11 cellular contexts compared by ENCODE assay signal in the genomic region with DNA sequence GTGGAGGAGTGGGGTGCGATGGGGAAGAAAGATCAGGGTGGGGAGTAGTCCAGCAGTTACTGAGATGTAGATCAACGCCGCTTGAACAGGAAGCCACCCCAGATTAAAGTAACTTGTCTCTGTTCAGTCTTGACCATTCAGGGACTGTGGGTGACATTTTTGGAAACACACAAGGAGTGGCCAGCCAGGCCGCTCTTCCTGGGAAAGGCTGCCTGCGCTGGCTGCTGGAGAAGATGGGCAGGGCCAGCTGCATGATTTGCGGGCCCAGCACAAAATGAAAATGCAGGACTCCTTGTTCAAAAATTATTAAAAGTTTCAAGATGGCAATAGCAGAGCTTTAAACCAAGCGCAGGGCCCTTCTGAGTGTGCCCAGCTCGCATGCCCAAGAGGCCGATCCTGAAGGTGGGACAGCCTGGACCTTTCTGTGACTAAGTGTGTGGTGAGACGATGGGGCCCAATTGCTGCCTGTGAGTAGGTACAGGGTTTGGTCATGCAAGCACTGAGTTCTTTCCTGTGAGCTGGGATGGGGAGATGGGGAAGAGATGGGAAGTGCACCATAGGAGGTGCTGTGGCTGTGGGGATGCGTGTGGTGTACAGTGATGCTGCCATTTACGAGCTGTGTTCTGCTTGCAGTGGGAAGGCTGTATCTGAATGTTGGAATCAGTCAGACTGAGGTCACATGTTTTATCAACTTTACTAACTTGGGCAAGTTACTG. TPM values are rescaled to one million over a fixed set of nuclear protein-coding genes. Genes with fewer than 3 reads are reported as not detected.
DNase-seq lines count a peak whose midpoint lies in the region; ATAC-seq, FAIRE-seq and TF ChIP-seq lines count a peak whose summit lies in the region.
"Had no signal": no experiment of that assay in that cellular context is flagged by ENCODE, and none has a peak within 500 bp of the region (broad histone marks: within the 10 kb centered on the region; RNA-seq: fewer than 3 reads in every experiment).

No MANE protein-coding gene starts in this region.

- no peak overlapping the region for H3K9ac ChIP-seq in neural cell (ENCODE audit: low read length)

- no peak overlapping the region for H3K4me3 Mint-ChIP-seq in naive thymus-derived CD4-positive, alpha-beta T cell
- H3K4me3 Mint-ChIP-seq: HFFc6 had no signal

- H4K20me1 ChIP-seq in neural cell (ENCODE audit: insufficient read depth): no peaks in the 10 kb centered on the region

- peak; percentile 31 for FAIRE-seq in HTR-8/SVneo (lab: Jason Lieb, UNC)

- H3K4me3 ChIP-seq in BJ (ENCODE audit: low read depth, low read length) (no peak overlapping the region), esophagus muscularis mucosa (no peak overlapping the region), neural cell (ENCODE audit: low read length) (no peak overlapping the region)
- H3K4me3 ChIP-seq in naive thymus-derived CD4-positive, alpha-beta T cell (ENCODE audit: low read length): no peak overlapping the region

- H2AFZ ChIP-seq in neural cell (ENCODE audit: low read depth, low read length): no peak overlapping the region

- TF ChIP-seq CTCF in BJ (IDR thresholded peaks at IDR 0.05; ENCODE audit: insufficient read depth, low read depth, low read length) (peak; percentile 46; the same call in 1 of the 2 replicates), esophagus muscularis mucosa (IDR thresholded peaks at IDR 0.05) (peak in 1 of 3 experiments; percentile 15), neural cell (IDR thresholded peaks at IDR 0.05; ENCODE audit: poor library complexity, severe bottlenecking) (peak; percentile 28)

- POLR2A ChIA-PET in BJ (lab: Charles Lee): interaction anchor here (0.6 kb wide), 1 partner anchor 400 kb away, joined by 3 read pairs; no protein-coding TSS in a partner anchor
- POLR2A ChIA-PET in naive thymus-derived CD4-positive, alpha-beta T cell (lab: Charles Lee): no interaction called here

- H3K4me1 ChIP-seq in esophagus muscularis mucosa: peaks cover 47 to 95% (median 95%) of the 10 kb centered on the region in 4 donors
- no peaks in the 10 kb centered on the region for H3K4me1 ChIP-seq in naive thymus-derived CD4-positive, alpha-beta T cell (ENCODE audit: control insufficient read depth in 2 of 2, insufficient read depth in 2 of 2, low read length in 2 of 2)

- H3K9me3 ChIP-seq in esophagus muscularis mucosa: no peaks in the 10 kb centered on the region
- H3K9me3 ChIP-seq in neural cell (ENCODE audit: low read length): no peaks in the 10 kb centered on the region
- H3K9me3 ChIP-seq in naive thymus-derived CD4-positive, alpha-beta T cell (ENCODE audit: control insufficient read depth in 2 of 3, low read length in 3 of 3): no peaks in the 10 kb centered on the region

- peaks cover 0 to 5% (median 0%) of the 10 kb centered on the region in 7 donors for H3K4me1 Mint-ChIP-seq in naive thymus-derived CD4-positive, alpha-beta T cell

- ATAC-seq in naive thymus-derived CD4-positive, alpha-beta T cell: no peak

- H3K4me2 ChIP-seq in neural cell (ENCODE audit: low read length): no peak overlapping the region

- intact Hi-C loops in esophagus muscularis mucosa (cut with DNase I) (no loop called here), posterior cingulate gyrus (cut with DNase I) (no loop called here)
- intact Hi-C loops in naive thymus-derived CD4-positive, alpha-beta T cell (cut with micrococcal nuclease): no loop called here

- H3K9me2 ChIP-seq in neural cell (ENCODE audit: insufficient read depth, low read length): no peaks in the 10 kb centered on the region

- no peak for TF ChIP-seq RAD21 in neural cell (conservative IDR thresholded peaks at IDR 0.05)

- peaks cover 2 to 31% (median 14%) of the 10 kb centered on the region in 5 donors for H3K27me3 Mint-ChIP-seq in naive thymus-derived CD4-positive, alpha-beta T cell

- TF ChIP-seq EP300 in esophagus muscularis mucosa (IDR thresholded peaks at IDR 0.05) (no peak), neural cell (conservative IDR thresholded peaks at IDR 0.05; ENCODE audit: poor library complexity, severe bottlenecking) (no peak)

- no peak for TF ChIP-seq POLR2A in esophagus muscularis mucosa (IDR thresholded peaks at IDR 0.05; ENCODE audit: low read depth)

- H3K9me3 Mint-ChIP-seq in naive thymus-derived CD4-positive, alpha-beta T cell: no peaks in the 10 kb centered on the region
- H3K9me3 Mint-ChIP-seq: HFFc6 had no signal

- H3K36me3 Mint-ChIP-seq in naive thymus-derived CD4-positive, alpha-beta T cell: no peaks in the 10 kb centered on the region

- H3K36me3 ChIP-seq in BJ (ENCODE audit: control insufficient read depth, insufficient read depth, low read length) (no peaks in the 10 kb centered on the region), esophagus muscularis mucosa (peaks cover 0 to 8% (median 0%) of the 10 kb centered on the region in 4 donors), neural cell (ENCODE audit: insufficient read depth, low read length) (no peaks in the 10 kb centered on the region)
- H3K36me3 ChIP-seq in naive thymus-derived CD4-positive, alpha-beta T cell (ENCODE audit: control insufficient read depth in 2 of 3, insufficient read depth in 3 of 3, low read length in 3 of 3): no peaks in the 10 kb centered on the region

- H3F3A ChIP-seq in neural cell (ENCODE audit: insufficient read depth, low read length, poor library complexity, severe bottlenecking): no peaks in the 10 kb centered on the region

- H3K79me2 ChIP-seq in neural cell (replicated peaks; ENCODE audit: insufficient read depth, low read length): no peaks in the 10 kb centered on the region

- DNase-seq in BJ (ENCODE audit: low read depth): no peak
- DNase-seq in HTR-8/SVneo (ENCODE audit: insufficient read length, low spot score): no peak
- DNase-seq in esophagus muscularis mucosa (ENCODE audit: extremely low spot score): no peak
- no peak for DNase-seq in NCI-H2171 (lab: John Stamatoyannopoulos, UW)
- no peak for DNase-seq in posterior cingulate gyrus
- DNase-seq in DMS114 treated with DMSO at 0.1 percent for 48 hours (lab: John Stamatoyannopoulos, UW; ENCODE audit: unreplicated experiment): no peak
- DNase-seq in naive thymus-derived CD4-positive, alpha-beta T cell: no peak
- DNase-seq: HFFc6, NCI-H345 had no signal

- peak overlapping the region; percentile 75 to 87 (median 78) for H3K27ac ChIP-seq in esophagus muscularis mucosa (replicated peaks in 1 of 4)
- H3K27ac ChIP-seq in neural cell (ENCODE audit: low read length): no peak overlapping the region
- no peak overlapping the region for H3K27ac ChIP-seq in naive thymus-derived CD4-positive, alpha-beta T cell (ENCODE audit: low read depth, low read length)
- H3K27ac ChIP-seq: RWPE1 had no signal

- no peak overlapping the region for H3K27ac Mint-ChIP-seq in naive thymus-derived CD4-positive, alpha-beta T cell
- H3K27ac Mint-ChIP-seq: HFFc6 had no signal

- H3K27me3 ChIP-seq in BJ (ENCODE audit: control insufficient read depth, insufficient read depth, low read length) (no peaks in the 10 kb centered on the region), esophagus muscularis mucosa (no peaks in the 10 kb centered on the region), neural cell (ENCODE audit: insufficient read depth, low read depth, low read length) (no peaks in the 10 kb centered on the region)
- no peaks in the 10 kb centered on the region for H3K27me3 ChIP-seq in naive thymus-derived CD4-positive, alpha-beta T cell (ENCODE audit: control insufficient read depth in 2 of 2, insufficient read depth in 2 of 2, low read length in 2 of 2)

- CTCF ChIA-PET in BJ (lab: Yijun Ruan, JAX): interaction anchor here (0.9 to 1.8 kb wide), 6 partner anchors 9 to 37 kb away, joined by 3 to 6 read pairs (median 3); no protein-coding TSS in a partner anchor
- CTCF ChIA-PET in naive thymus-derived CD4-positive, alpha-beta T cell (lab: Charles Lee): no interaction called here

- WGBS in esophagus muscularis mucosa: 77% methylated on average over 11 of the region's 12 CpGs

TF ChIP-seq in neural cell, 6 proteins besides CTCF, POLR2A, EP300 and RAD21:
- TF ChIP-seq MXI1 (conservative IDR thresholded peaks at IDR 0.05; ENCODE audit: poor library complexity, severe bottlenecking): no peak
- no peak for TF ChIP-seq TAF1 (IDR thresholded peaks at IDR 0.05; ENCODE audit: low read depth)
- TF ChIP-seq EZH2 (IDR thresholded peaks at IDR 0.05; ENCODE audit: borderline replicate concordance, insufficient read depth, low read length, poor library complexity, severe bottlenecking): no peak
- TF ChIP-seq POLR2AphosphoS5 (IDR thresholded peaks at IDR 0.05): no peak
- no peak for TF ChIP-seq SMC3 (conservative IDR thresholded peaks at IDR 0.05; ENCODE audit: poor library complexity)
- TF ChIP-seq, protein P1, sequence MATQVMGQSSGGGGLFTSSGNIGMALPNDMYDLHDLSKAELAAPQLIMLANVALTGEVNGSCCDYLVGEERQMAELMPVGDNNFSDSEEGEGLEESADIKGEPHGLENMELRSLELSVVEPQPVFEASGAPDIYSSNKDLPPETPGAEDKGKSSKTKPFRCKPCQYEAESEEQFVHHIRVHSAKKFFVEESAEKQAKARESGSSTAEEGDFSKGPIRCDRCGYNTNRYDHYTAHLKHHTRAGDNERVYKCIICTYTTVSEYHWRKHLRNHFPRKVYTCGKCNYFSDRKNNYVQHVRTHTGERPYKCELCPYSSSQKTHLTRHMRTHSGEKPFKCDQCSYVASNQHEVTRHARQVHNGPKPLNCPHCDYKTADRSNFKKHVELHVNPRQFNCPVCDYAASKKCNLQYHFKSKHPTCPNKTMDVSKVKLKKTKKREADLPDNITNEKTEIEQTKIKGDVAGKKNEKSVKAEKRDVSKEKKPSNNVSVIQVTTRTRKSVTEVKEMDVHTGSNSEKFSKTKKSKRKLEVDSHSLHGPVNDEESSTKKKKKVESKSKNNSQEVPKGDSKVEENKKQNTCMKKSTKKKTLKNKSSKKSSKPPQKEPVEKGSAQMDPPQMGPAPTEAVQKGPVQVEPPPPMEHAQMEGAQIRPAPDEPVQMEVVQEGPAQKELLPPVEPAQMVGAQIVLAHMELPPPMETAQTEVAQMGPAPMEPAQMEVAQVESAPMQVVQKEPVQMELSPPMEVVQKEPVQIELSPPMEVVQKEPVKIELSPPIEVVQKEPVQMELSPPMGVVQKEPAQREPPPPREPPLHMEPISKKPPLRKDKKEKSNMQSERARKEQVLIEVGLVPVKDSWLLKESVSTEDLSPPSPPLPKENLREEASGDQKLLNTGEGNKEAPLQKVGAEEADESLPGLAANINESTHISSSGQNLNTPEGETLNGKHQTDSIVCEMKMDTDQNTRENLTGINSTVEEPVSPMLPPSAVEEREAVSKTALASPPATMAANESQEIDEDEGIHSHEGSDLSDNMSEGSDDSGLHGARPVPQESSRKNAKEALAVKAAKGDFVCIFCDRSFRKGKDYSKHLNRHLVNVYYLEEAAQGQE (IDR thresholded peaks at IDR 0.05; ENCODE audit: borderline replicate concordance): no peak

RNA-seq across cellular contexts. Expression of gene DAAM2, which starts 51.3 kb away (rescaled TPM):
- polyA plus RNA-seq in BJ (2011; rRNA removed): 39.7 and 60.6 TPM in 2 replicates
- polyA minus RNA-seq in BJ (2011; rRNA and poly(A)+ RNA removed): 41.7 and 42.6 TPM in 2 replicates
- total RNA-seq in esophagus muscularis mucosa: 100 to 1,000 TPM; 221 to 446 (median 392) TPM
- 0.62 and 1.2 TPM in 2 replicates for polyA plus RNA-seq in neural cell
- 1.2 and 1.4 TPM in 2 replicates for polyA minus RNA-seq in neural cell
- total RNA-seq in naive thymus-derived CD4-positive, alpha-beta T cell: not detected
- not detected for polyA plus RNA-seq in naive thymus-derived CD4-positive, alpha-beta T cell

Comparison
In these comparisons a context has a peak if more than half of its experiments do, and no peak if none do; other contexts are left out.
1. H3K27ac ChIP-seq: peak in esophagus muscularis mucosa (4 of 4); none in neural cell (single experiment) and naive thymus-derived CD4-positive, alpha-beta T cell (single experiment).
2. RNA of gene DAAM2, which starts 51.3 kb away (polyA plus RNA-seq): 39.7 to 60.6 TPM in BJ; 0.62 to 1.2 TPM in neural cell and not detected in naive thymus-derived CD4-positive, alpha-beta T cell; every median in the first group is over 10 times any median in the second.